ENCODE assay signal across 1 cellular context in the genomic region with DNA sequence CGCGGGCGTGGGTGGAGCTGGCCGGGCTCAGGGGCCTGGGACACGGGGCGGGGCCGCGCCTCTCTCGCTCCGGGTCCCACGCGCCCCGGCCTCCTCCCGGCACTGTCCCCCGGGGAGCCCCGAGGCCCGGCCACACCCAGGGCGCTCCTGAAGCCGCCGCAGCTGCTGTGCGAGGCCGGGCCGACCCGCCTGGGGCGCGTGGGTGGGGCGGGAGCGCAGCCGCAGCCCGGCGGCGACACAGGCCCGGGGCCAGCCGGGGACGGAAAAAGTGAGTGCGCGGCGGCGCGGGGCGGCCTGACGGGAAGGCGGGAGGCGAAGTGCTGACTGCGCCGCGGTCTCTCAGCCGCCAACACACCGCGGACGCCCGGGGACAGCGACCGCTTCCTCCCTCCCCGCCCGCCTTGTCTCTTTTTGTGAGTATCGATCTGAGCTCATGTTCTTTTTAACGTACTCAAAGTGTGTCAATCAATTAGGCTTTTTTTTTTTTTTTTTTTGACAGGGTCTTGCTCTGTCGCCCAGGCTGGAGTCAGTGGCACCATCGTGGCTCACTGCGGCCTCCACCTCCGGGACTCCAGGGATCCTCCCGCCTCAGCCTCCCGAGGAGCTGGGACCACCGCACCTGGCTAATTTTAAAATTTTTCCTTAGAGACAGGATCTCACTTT.
A peak's percentile ranks its signal among the peaks of the same experiment; 100 is the strongest.
TF ChIP-seq lines count a peak whose summit lies in the region.

No MANE protein-coding gene starts in this region.

TF ChIP-seq in HEK293, 187 proteins besides CTCF, POLR2A, EP300 and RAD21 (continued from another document):
- TF ChIP-seq ZNF433 (tag by site-specific recombination; IDR thresholded peaks at IDR 0.05; ENCODE audit: low read depth) (no peak), ZNF335 (tag by site-specific recombination; conservative IDR thresholded peaks at IDR 0.05) (peak; percentile 71), ZBTB17 (tag by site-specific recombination; IDR thresholded peaks at IDR 0.05) (0 out of 2 replicates have a peak, but pooled peaks have one; percentile 15), GLIS1 (tag by site-specific recombination; IDR thresholded peaks at IDR 0.05) (peak; percentile 9; the same call in 1 of the 2 replicates), ZNF561 (tag by site-specific recombination; IDR thresholded peaks at IDR 0.05; ENCODE audit: borderline replicate concordance) (peak; percentile 28; the same call in 1 of the 2 replicates), ZEB2 (tag by site-specific recombination; IDR thresholded peaks at IDR 0.05) (0 out of 2 replicates have a peak, but pooled peaks have one; percentile 24), ZNF600 (tag by site-specific recombination; IDR thresholded peaks at IDR 0.05) (0 out of 2 replicates have a peak, but pooled peaks have one; percentile 25), ZNF521 (tag by site-specific recombination; IDR thresholded peaks at IDR 0.05) (no peak), IKZF3 (tag by site-specific recombination; IDR thresholded peaks at IDR 0.05) (0 out of 2 replicates have a peak, but pooled peaks have one; percentile 16), SP2 (tag by site-specific recombination; IDR thresholded peaks at IDR 0.05) (0 out of 2 replicates have a peak, but pooled peaks have one; percentile 9), ZNF843 (tag by site-specific recombination; IDR thresholded peaks at IDR 0.05) (no peak), ZNF76 (tag by site-specific recombination; IDR thresholded peaks at IDR 0.05; ENCODE audit: borderline replicate concordance, low read depth) (peak; percentile 64; the same call in 1 of the 2 replicates), ZNF121 (tag by site-specific recombination; IDR thresholded peaks at IDR 0.05) (0 out of 2 replicates have a peak, but pooled peaks have one; percentile 30)
- TF ChIP-seq, protein P1, sequence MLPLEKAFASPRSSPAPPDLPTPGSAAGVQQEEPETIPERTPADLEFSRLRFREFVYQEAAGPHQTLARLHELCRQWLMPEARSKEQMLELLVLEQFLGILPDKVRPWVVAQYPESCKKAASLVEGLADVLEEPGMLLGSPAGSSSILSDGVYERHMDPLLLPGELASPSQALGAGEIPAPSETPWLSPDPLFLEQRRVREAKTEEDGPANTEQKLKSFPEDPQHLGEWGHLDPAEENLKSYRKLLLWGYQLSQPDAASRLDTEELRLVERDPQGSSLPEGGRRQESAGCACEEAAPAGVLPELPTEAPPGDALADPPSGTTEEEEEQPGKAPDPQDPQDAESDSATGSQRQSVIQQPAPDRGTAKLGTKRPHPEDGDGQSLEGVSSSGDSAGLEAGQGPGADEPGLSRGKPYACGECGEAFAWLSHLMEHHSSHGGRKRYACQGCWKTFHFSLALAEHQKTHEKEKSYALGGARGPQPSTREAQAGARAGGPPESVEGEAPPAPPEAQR (tag by site-specific recombination; IDR thresholded peaks at IDR 0.05), result no peak
- TF ChIP-seq, protein P2, sequence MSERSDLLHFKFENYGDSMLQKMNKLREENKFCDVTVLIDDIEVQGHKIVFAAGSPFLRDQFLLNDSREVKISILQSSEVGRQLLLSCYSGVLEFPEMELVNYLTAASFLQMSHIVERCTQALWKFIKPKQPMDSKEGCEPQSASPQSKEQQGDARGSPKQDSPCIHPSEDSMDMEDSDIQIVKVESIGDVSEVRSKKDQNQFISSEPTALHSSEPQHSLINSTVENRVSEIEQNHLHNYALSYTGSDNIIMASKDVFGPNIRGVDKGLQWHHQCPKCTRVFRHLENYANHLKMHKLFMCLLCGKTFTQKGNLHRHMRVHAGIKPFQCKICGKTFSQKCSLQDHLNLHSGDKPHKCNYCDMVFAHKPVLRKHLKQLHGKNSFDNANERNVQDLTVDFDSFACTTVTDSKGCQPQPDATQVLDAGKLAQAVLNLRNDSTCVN (tag by site-specific recombination; optimal IDR thresholded peaks at IDR 0.05), result peak; percentile 35
- TF ChIP-seq, protein P3, sequence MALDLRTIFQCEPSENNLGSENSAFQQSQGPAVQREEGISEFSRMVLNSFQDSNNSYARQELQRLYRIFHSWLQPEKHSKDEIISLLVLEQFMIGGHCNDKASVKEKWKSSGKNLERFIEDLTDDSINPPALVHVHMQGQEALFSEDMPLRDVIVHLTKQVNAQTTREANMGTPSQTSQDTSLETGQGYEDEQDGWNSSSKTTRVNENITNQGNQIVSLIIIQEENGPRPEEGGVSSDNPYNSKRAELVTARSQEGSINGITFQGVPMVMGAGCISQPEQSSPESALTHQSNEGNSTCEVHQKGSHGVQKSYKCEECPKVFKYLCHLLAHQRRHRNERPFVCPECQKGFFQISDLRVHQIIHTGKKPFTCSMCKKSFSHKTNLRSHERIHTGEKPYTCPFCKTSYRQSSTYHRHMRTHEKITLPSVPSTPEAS (tag by site-specific recombination; IDR thresholded peaks at IDR 0.05), result no peak
- TF ChIP-seq, protein P4, sequence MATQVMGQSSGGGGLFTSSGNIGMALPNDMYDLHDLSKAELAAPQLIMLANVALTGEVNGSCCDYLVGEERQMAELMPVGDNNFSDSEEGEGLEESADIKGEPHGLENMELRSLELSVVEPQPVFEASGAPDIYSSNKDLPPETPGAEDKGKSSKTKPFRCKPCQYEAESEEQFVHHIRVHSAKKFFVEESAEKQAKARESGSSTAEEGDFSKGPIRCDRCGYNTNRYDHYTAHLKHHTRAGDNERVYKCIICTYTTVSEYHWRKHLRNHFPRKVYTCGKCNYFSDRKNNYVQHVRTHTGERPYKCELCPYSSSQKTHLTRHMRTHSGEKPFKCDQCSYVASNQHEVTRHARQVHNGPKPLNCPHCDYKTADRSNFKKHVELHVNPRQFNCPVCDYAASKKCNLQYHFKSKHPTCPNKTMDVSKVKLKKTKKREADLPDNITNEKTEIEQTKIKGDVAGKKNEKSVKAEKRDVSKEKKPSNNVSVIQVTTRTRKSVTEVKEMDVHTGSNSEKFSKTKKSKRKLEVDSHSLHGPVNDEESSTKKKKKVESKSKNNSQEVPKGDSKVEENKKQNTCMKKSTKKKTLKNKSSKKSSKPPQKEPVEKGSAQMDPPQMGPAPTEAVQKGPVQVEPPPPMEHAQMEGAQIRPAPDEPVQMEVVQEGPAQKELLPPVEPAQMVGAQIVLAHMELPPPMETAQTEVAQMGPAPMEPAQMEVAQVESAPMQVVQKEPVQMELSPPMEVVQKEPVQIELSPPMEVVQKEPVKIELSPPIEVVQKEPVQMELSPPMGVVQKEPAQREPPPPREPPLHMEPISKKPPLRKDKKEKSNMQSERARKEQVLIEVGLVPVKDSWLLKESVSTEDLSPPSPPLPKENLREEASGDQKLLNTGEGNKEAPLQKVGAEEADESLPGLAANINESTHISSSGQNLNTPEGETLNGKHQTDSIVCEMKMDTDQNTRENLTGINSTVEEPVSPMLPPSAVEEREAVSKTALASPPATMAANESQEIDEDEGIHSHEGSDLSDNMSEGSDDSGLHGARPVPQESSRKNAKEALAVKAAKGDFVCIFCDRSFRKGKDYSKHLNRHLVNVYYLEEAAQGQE (tag by site-specific recombination; IDR thresholded peaks at IDR 0.05), result peak; percentile 46; the same call in 1 of the 2 replicates
